29 cellular contexts compared by ENCODE assay signal in the genomic region with DNA sequence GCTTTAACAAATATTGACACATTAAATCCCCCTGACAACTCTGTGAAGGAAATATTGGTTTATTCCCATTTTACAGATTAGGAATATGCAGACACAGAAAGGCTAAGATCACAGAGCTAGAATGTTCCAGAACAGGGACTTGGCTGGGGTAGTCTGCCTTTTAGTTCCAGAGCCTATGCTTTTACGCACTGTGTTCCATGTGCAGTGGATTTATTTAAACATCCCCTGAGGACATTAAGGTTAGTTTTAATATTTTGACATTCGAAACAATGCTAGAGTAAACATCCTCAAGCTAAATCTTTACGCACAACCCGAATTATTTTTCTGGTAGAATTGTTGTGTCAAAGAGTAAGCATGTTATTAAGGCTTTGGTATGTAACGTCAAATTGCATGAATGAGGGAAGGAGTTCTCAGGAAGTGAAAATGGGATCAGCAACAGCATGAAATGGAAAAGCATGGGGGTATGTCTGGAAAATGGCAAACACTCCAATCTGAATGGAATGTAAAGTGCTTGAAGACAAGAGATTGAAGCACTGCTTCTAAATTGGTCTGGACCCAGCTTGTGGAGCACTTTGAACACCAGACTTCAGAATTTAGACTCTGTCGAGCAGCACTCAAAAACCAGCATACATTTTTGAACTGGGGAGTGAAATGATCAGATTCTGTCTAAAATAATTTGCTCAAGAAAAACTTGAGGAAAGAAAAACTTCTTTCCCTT.
"Had no signal": no experiment of that assay in that cellular context is flagged by ENCODE, and none has a peak within 500 bp of the region (broad histone marks: within the 10 kb centered on the region; RNA-seq: fewer than 3 reads in every experiment).

No MANE protein-coding gene starts in this region.

- H3K9me3 ChIP-seq: gastrocnemius medialis, ovary, psoas muscle, right lobe of liver, thoracic aorta, tibial nerve, upper lobe of left lung, uterus had no signal

- DNase-seq: dorsolateral prefrontal cortex; effector CD8-positive, alpha-beta T cell; endodermal cell; foreskin fibroblast; gastrocnemius medialis; head of caudate nucleus; kidney; mammary epithelial cell; mesendoderm; midbrain; naive thymus-derived CD4-positive, alpha-beta T cell; occipital lobe; ovary; posterior cingulate gyrus; psoas muscle; retina; right lobe of liver; small intestine; stimulated activated CD4-positive, alpha-beta T cell treated with anti-CD3 and anti-CD28 coated beads, Interleukin-15, amount 100 ng/mL, for 24 hours; stimulated activated CD4-positive, alpha-beta T cell treated with anti-CD3 and anti-CD28 coated beads, Interleukin-2, amount 100 ng/mL, for 48 hours; stimulated activated naive B cell treated with anti-CD40 and anti-IgM and Interleukin-4, amounts not matched to agents 10 μg/mL and 1 μg/mL and 100 μg/mL, for 72 hours; upper lobe of left lung; uterus had no signal

- H3K27me3 Mint-ChIP-seq: naive thymus-derived CD4-positive, alpha-beta T cell; stimulated activated naive B cell treated with anti-CD40 and anti-IgM and Interleukin-4, amounts not matched to agents 10 μg/mL and 1 μg/mL and 100 μg/mL, for 72 hours; stimulated activated naive CD8-positive, alpha-beta T cell treated with anti-CD3 and anti-CD28 coated beads, Interleukin-15, Interleukin-2, amounts not matched to agents 100 ng/mL and 50 ng/mL, for 24 hours had no signal

- H3K27ac ChIP-seq: dorsolateral prefrontal cortex, epithelial cell of prostate, ovary, psoas muscle, right lobe of liver, thoracic aorta, tibial nerve, upper lobe of left lung, uterus had no signal

- H3K36me3 ChIP-seq: gastrocnemius medialis, ovary, right lobe of liver, thoracic aorta, tibial nerve, upper lobe of left lung, uterus had no signal

- H3K27ac Mint-ChIP-seq: endodermal cell; naive thymus-derived CD4-positive, alpha-beta T cell; stimulated activated naive B cell treated with anti-CD40 and anti-IgM and Interleukin-4, amounts not matched to agents 10 μg/mL and 1 μg/mL and 100 μg/mL, for 72 hours; stimulated activated naive CD8-positive, alpha-beta T cell treated with anti-CD3 and anti-CD28 coated beads, Interleukin-15, Interleukin-2, amounts not matched to agents 100 ng/mL and 50 ng/mL, for 24 hours had no signal

- H3K27me3 ChIP-seq: dorsolateral prefrontal cortex, gastrocnemius medialis, ovary, right lobe of liver, tibial nerve, upper lobe of left lung, uterus had no signal

- H3K9me3 Mint-ChIP-seq: endodermal cell; naive thymus-derived CD4-positive, alpha-beta T cell; stimulated activated naive B cell treated with anti-CD40 and anti-IgM and Interleukin-4, amounts not matched to agents 10 μg/mL and 1 μg/mL and 100 μg/mL, for 72 hours; stimulated activated naive CD8-positive, alpha-beta T cell treated with anti-CD3 and anti-CD28 coated beads, Interleukin-15, Interleukin-2, amounts not matched to agents 100 ng/mL and 50 ng/mL, for 24 hours had no signal

- H3K4me3 Mint-ChIP-seq: endodermal cell; naive thymus-derived CD4-positive, alpha-beta T cell; stimulated activated naive B cell treated with anti-CD40 and anti-IgM and Interleukin-4, amounts not matched to agents 10 μg/mL and 1 μg/mL and 100 μg/mL, for 72 hours; stimulated activated naive CD8-positive, alpha-beta T cell treated with anti-CD3 and anti-CD28 coated beads, Interleukin-15, Interleukin-2, amounts not matched to agents 100 ng/mL and 50 ng/mL, for 24 hours had no signal

- H3K4me3 ChIP-seq: dorsolateral prefrontal cortex, gastrocnemius medialis, ovary, psoas muscle, right lobe of liver, thoracic aorta, tibial nerve, upper lobe of left lung, uterus had no signal

- ATAC-seq: esophagus mucosa; gastrocnemius medialis; left lobe of liver; naive thymus-derived CD4-positive, alpha-beta T cell; psoas muscle; right lobe of liver; stimulated activated naive B cell treated with anti-CD40 and anti-IgM and Interleukin-4, amounts not matched to agents 10 μg/mL and 1 μg/mL and 100 μg/mL, for 72 hours had no signal

- H3K36me3 Mint-ChIP-seq: naive thymus-derived CD4-positive, alpha-beta T cell had no signal

- H3K4me1 ChIP-seq: right lobe of liver, upper lobe of left lung, uterus had no signal
